In the genomic region with DNA sequence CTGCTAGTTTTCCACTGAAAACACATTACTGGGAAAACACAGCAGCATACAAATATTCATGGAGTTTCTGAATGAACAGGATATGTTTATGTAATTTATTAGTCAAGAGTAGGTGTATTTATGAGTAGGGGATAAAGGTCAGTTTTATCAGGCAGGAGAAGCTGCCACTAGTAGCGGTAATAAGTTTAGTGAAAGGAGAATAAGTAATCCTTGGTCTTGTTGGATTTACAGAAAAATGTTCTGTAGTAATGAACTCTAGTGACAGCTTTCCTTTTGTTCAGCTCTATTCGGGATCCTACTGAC, we compare ENCODE assay signal across 8 cellular contexts. TPM values are rescaled to one million over a fixed set of nuclear protein-coding genes. Genes with fewer than 3 reads are reported as not detected.
A peak's percentile ranks its signal among the peaks of the same experiment; 100 is the strongest.
DNase-seq lines count a peak whose midpoint lies in the region; ATAC-seq and TF ChIP-seq lines count a peak whose summit lies in the region.

No MANE protein-coding gene starts in this region.

- H3K4me3 ChIP-seq in AG04450 (ENCODE audit: low read depth, low read length) = peak overlapping the region; percentile 65
- peak overlapping the region; percentile 76 for H3K4me3 ChIP-seq in HUES64 (ENCODE audit: low read length)
- peak overlapping the region; percentile 75 for H3K4me3 ChIP-seq in brain microvascular endothelial cell (ENCODE audit: low read depth, low read length)
- H3K4me3 ChIP-seq in mucosa of rectum (ENCODE audit: low read length in 2 of 2) = peak overlapping the region; percentile 77 to 78

- in situ Hi-C loops in brain microvascular endothelial cell (cut with HindIII; ENCODE audit: low pct_ligation_motif_present, low sequenced_read_pairs) = no loop called here

- WGBS in HUES64 = 35% methylated on average over 2 of the region's 2 CpGs

- TF ChIP-seq CTCF in AG04450 (IDR thresholded peaks at IDR 0.05; ENCODE audit: low read depth, low read length) = no peak
- no peak for TF ChIP-seq CTCF in brain microvascular endothelial cell (IDR thresholded peaks at IDR 0.05; ENCODE audit: low read depth, low read length, missing control alignments)

- POLR2A ChIA-PET in AG04450 (lab: Yijun Ruan, JAX) = no interaction called here

- H3K27me3 ChIP-seq in AG04450 (ENCODE audit: control insufficient read depth, insufficient read depth, low read length) (no peaks in the 10 kb centered on the region), HUES64 (ENCODE audit: insufficient read depth, low read length) (peaks cover 22% of the 10 kb centered on the region; the same call in 1 of the 2 replicates), brain microvascular endothelial cell (replicated peaks) (no peaks in the 10 kb centered on the region), mucosa of rectum (ENCODE audit: control insufficient read depth in 2 of 2, insufficient read depth in 2 of 2, low read length in 2 of 2) (no peaks in the 10 kb centered on the region)

- H3K9ac ChIP-seq in HUES64 (ENCODE audit: low read depth, low read length) (peak overlapping the region; percentile 69; the same call in 1 of the 2 replicates), mucosa of rectum (ENCODE audit: low read depth in 1 of 2, low read length in 2 of 2) (peak overlapping the region; percentile 35 to 64)

- no peak overlapping the region for H3K27ac ChIP-seq in AG04450 (ENCODE audit: low read depth, low read length)
- no peak overlapping the region for H3K27ac ChIP-seq in HUES64 (ENCODE audit: low read depth, low read length)
- no peak overlapping the region for H3K27ac ChIP-seq in brain microvascular endothelial cell
- H3K27ac ChIP-seq in mucosa of rectum (ENCODE audit: low read depth in 2 of 2, low read length in 2 of 2) = no peak overlapping the region

- H3K4me1 ChIP-seq in HUES64 (ENCODE audit: insufficient read depth, low read length) = peaks cover 14% of the 10 kb centered on the region
- peaks cover 10 to 24% of the 10 kb centered on the region in 2 donors for H3K4me1 ChIP-seq in mucosa of rectum (ENCODE audit: control insufficient read depth in 2 of 2, insufficient read depth in 2 of 2, low read length in 2 of 2)

- DNase-seq in AG04450 (ENCODE audit: low read depth, low spot score) (no peak), brain microvascular endothelial cell (no peak), NCI-H226 (no peak), SKM-1 treated with dmso at 0.1 percent for 144 hours (lab: John Stamatoyannopoulos, UW; ENCODE audit: unreplicated experiment) (no peak)
- no peak for DNase-seq in activated CD4-positive, alpha-beta T cell treated with anti-CD3 and anti-CD28 coated beads for 48 hours

- H3K9me3 ChIP-seq in AG04450 (ENCODE audit: control insufficient read depth, insufficient read depth, low read length) (no peaks in the 10 kb centered on the region), HUES64 (ENCODE audit: insufficient read depth, low read depth, low read length) (no peaks in the 10 kb centered on the region), mucosa of rectum (ENCODE audit: control insufficient read depth in 2 of 2, low read length in 2 of 2) (no peaks in the 10 kb centered on the region)

- CTCF ChIA-PET in AG04450 (lab: Charles Lee) = interaction anchor here (0.7 kb wide), 1 partner anchor 73 kb away, joined by 3 read pairs; no protein-coding TSS in a partner anchor

- H3K36me3 ChIP-seq in HUES64 (ENCODE audit: insufficient read depth, low read length) (peaks cover 28% of the 10 kb centered on the region), brain microvascular endothelial cell (replicated peaks) (no peaks in the 10 kb centered on the region), mucosa of rectum (ENCODE audit: control insufficient read depth in 2 of 2, insufficient read depth in 2 of 2, low read length in 2 of 2) (peaks cover 0 to 5% of the 10 kb centered on the region in 2 donors)

- ATAC-seq in GM19467 (IDR thresholded peaks at IDR 0.05; ENCODE audit: unreplicated experiment) = no peak

RNA-seq across cellular contexts. Expression of a gene that starts 1.2 kb away (rescaled TPM):
- 24.7 and 25.5 TPM in 2 replicates for polyA plus RNA-seq in AG04450 (2011; rRNA removed)
- polyA minus RNA-seq in AG04450 (2011; rRNA and poly(A)+ RNA removed) = 33.2 and 39.3 TPM in 2 replicates
- 19.2 TPM for polyA plus RNA-seq in HUES64 (2013, experiment 1 of 2)
- polyA plus RNA-seq in HUES64 (2013, experiment 2 of 2) = 22.2 TPM

RNA-seq across cellular contexts. Expression of a gene that starts 54.2 kb away (rescaled TPM):
- polyA plus RNA-seq in AG04450 (2011; rRNA removed) = 10.3 and 13.6 TPM in 2 replicates
- 9.8 and 13.6 TPM in 2 replicates for polyA minus RNA-seq in AG04450 (2011; rRNA and poly(A)+ RNA removed)
- polyA plus RNA-seq in HUES64 (2013, experiment 1 of 2) = 5.7 TPM
- polyA plus RNA-seq in HUES64 (2013, experiment 2 of 2) = 5.8 TPM
